ENCODE assay signal across 8 cellular contexts in genomic region chr2:209525834-209526281, GRCh38.
DNase-seq lines count a peak whose midpoint lies in the region; ATAC-seq lines count a peak whose summit lies in the region.

No MANE protein-coding gene starts in this region.

- peak; percentile 34 for ATAC-seq in HG02885 (IDR thresholded peaks at IDR 0.05; ENCODE audit: poor library complexity, unreplicated experiment)
- no peak for ATAC-seq in activated naive CD8-positive, alpha-beta T cell treated with anti-CD3 and anti-CD28 coated beads, Interleukin-2, amount 50 U/mL, for 24 hours
- ATAC-seq in GM21737 (IDR thresholded peaks at IDR 0.05; ENCODE audit: unreplicated experiment): no peak

- no peaks in the 10 kb centered on the region for H3K9me3 ChIP-seq in BLaER1

- peak overlapping the region; percentile 63 for H3K27ac Mint-ChIP-seq in activated naive CD8-positive, alpha-beta T cell treated with anti-CD3 and anti-CD28 coated beads, Interleukin-2, amount 50 U/mL, for 24 hours

- H4K20me1 ChIP-seq in BLaER1: no peaks in the 10 kb centered on the region

- H3K4me3 Mint-ChIP-seq in activated naive CD8-positive, alpha-beta T cell treated with anti-CD3 and anti-CD28 coated beads, Interleukin-2, amount 50 U/mL, for 24 hours: peak overlapping the region; percentile 50

- H3K27me3 ChIP-seq in BLaER1: no peaks in the 10 kb centered on the region

- H3K9me3 Mint-ChIP-seq in activated naive CD8-positive, alpha-beta T cell treated with anti-CD3 and anti-CD28 coated beads, Interleukin-2, amount 50 U/mL, for 24 hours: peaks cover 4% of the 10 kb centered on the region

- H3K27me3 Mint-ChIP-seq in activated naive CD8-positive, alpha-beta T cell treated with anti-CD3 and anti-CD28 coated beads, Interleukin-2, amount 50 U/mL, for 24 hours: no peaks in the 10 kb centered on the region

- peak overlapping the region; percentile 89 for H3K4me2 ChIP-seq in BLaER1

- DNase-seq in activated naive CD8-positive, alpha-beta T cell treated with anti-CD3 and anti-CD28 coated beads, Interleukin-2, amount 50 U/mL, for 24 hours: no peak
- DNase-seq in medulla oblongata (ENCODE audit: extremely low spot score) (peak; percentile 41), NCI-H146 treated with DMSO at 0.1 percent for 48 hours (lab: John Stamatoyannopoulos, UW; ENCODE audit: unreplicated experiment) (no peak), 8988T (no peak)
- DNase-seq in activated CD8-positive, alpha-beta memory T cell treated with anti-CD3 and anti-CD28 coated beads, Interleukin-2, amount 50 U/mL, for 4 hours: no peak

- H3K36me3 ChIP-seq in BLaER1: no peaks in the 10 kb centered on the region

- peaks cover 23% of the 10 kb centered on the region for H3K4me1 Mint-ChIP-seq in activated naive CD8-positive, alpha-beta T cell treated with anti-CD3 and anti-CD28 coated beads, Interleukin-2, amount 50 U/mL, for 24 hours

- peak overlapping the region; percentile 85 for H3K27ac ChIP-seq in BLaER1

- H3K36me3 Mint-ChIP-seq in activated naive CD8-positive, alpha-beta T cell treated with anti-CD3 and anti-CD28 coated beads, Interleukin-2, amount 50 U/mL, for 24 hours (ENCODE audit: low read depth): no peaks in the 10 kb centered on the region

- peak overlapping the region; percentile 50 for H3K4me3 ChIP-seq in BLaER1

- peaks cover 49% of the 10 kb centered on the region for H3K4me1 ChIP-seq in BLaER1

- peak overlapping the region; percentile 63 for H3K9ac ChIP-seq in BLaER1
